ENCODE assay signal across 19 cellular contexts in the genomic region with DNA sequence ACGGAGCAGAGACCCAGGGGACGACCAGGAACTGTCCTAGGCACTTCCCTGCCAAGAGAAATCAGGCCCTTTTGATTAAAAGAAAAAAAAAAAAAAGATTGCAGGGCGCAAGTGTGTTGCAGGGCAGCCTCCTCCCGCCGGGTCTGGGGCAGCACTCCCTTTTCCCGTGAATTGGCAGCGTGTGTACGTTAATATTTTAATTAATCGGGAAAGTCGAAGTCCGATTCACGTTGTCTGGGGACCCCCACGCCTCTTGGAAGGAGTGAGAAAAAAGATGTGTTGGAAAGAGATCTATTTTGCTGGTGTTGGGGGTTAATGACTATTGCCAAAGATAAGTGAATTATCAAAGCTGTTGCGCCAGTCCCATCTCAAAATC. TPM values are rescaled to one million over a fixed set of nuclear protein-coding genes. Genes with fewer than 3 reads are reported as not detected.
DNase-seq lines count a peak whose midpoint lies in the region; ATAC-seq and TF ChIP-seq lines count a peak whose summit lies in the region.
"Had no signal": no experiment of that assay in that cellular context is flagged by ENCODE, and none has a peak within 500 bp of the region (broad histone marks: within the 10 kb centered on the region; RNA-seq: fewer than 3 reads in every experiment).

No MANE protein-coding gene starts in this region.

- H3K36me3 Mint-ChIP-seq in activated CD4-positive, alpha-beta memory T cell treated with anti-CD3 and anti-CD28 coated beads, Interleukin-2, amount 10 ng/mL, durations not matched to agents 7 days and 5 days (ENCODE audit: low read depth), result peaks cover 11% of the 10 kb centered on the region
- H3K36me3 Mint-ChIP-seq in naive thymus-derived CD8-positive, alpha-beta T cell, result peaks cover 0 to 8% (median 5%) of the 10 kb centered on the region in 3 donors
- peaks cover 2% of the 10 kb centered on the region for H3K36me3 Mint-ChIP-seq in activated T-helper 1 cell treated with anti-CD3 and anti-CD28 coated beads, Interleukin-12 subunit alpha, Interleukin-12 subunit beta, Interleukin-2, Interleukin-4 antibody, amounts not matched to agents 30 ng/mL and 10 ng/mL and 1 ng/mL, durations not matched to agents 14 hours and 24 hours and 36 hours (ENCODE audit: low read depth)

- H3K4me3 Mint-ChIP-seq in activated CD4-positive, alpha-beta memory T cell treated with anti-CD3 and anti-CD28 coated beads, Interleukin-2, amount 10 ng/mL, durations not matched to agents 7 days and 5 days, result no peak overlapping the region
- H3K4me3 Mint-ChIP-seq in naive thymus-derived CD8-positive, alpha-beta T cell, result peak overlapping the region in 7 of 10 donors; percentile 1 to 61 (median 38)
- no peak overlapping the region for H3K4me3 Mint-ChIP-seq in activated T-helper 1 cell treated with anti-CD3 and anti-CD28 coated beads, Interleukin-12 subunit alpha, Interleukin-12 subunit beta, Interleukin-2, Interleukin-4 antibody, amounts not matched to agents 30 ng/mL and 10 ng/mL and 1 ng/mL, durations not matched to agents 14 hours and 24 hours and 36 hours

- H3K36me3 ChIP-seq in heart right ventricle (no peaks in the 10 kb centered on the region), thoracic aorta (no peaks in the 10 kb centered on the region)
- H3K36me3 ChIP-seq: left lung, uterus had no signal

- no peak for DNase-seq in heart right ventricle
- no peak for DNase-seq in left ventricle myocardium superior
- DNase-seq in activated CD4-positive, alpha-beta memory T cell treated with anti-CD3 and anti-CD28 coated beads, Interleukin-2, amount 10 ng/mL, durations not matched to agents 7 days and 5 days, result no peak
- DNase-seq in naive thymus-derived CD8-positive, alpha-beta T cell, result no peak
- DNase-seq in thoracic aorta (ENCODE audit: low spot score), result no peak
- DNase-seq in activated T-helper 1 cell treated with anti-CD3 and anti-CD28 coated beads, Interleukin-12 subunit alpha, Interleukin-12 subunit beta, Interleukin-2, Interleukin-4 antibody, amounts not matched to agents 30 ng/mL and 10 ng/mL and 1 ng/mL, durations not matched to agents 14 hours and 24 hours and 36 hours (ENCODE audit: low spot score), result no peak
- DNase-seq in D341Med (ENCODE audit: low spot score), result no peak
- DNase-seq: activated CD4-positive, alpha-beta T cell treated with anti-CD3 and anti-CD28 coated beads, Interleukin-2, amount 50 U/mL, for 1 hour; activated gamma-delta T cell; body of pancreas; effector CD8-positive, alpha-beta T cell; EL; NCI-H187; NCI-H524 treated with DMSO at 0.1 percent for 48 hours; nucleus accumbens; uterus had no signal

- H3K9me3 ChIP-seq in heart right ventricle, result no peaks in the 10 kb centered on the region
- H3K9me3 ChIP-seq in thoracic aorta, result no peaks in the 10 kb centered on the region
- H3K9me3 ChIP-seq: body of pancreas, left lung, uterus had no signal

- H3K4me1 Mint-ChIP-seq in activated CD4-positive, alpha-beta memory T cell treated with anti-CD3 and anti-CD28 coated beads, Interleukin-2, amount 10 ng/mL, durations not matched to agents 7 days and 5 days, result peaks cover 17% of the 10 kb centered on the region
- H3K4me1 Mint-ChIP-seq in naive thymus-derived CD8-positive, alpha-beta T cell, result peaks cover 9 to 34% (median 29%) of the 10 kb centered on the region in 4 donors
- peaks cover 25% of the 10 kb centered on the region for H3K4me1 Mint-ChIP-seq in activated T-helper 1 cell treated with anti-CD3 and anti-CD28 coated beads, Interleukin-12 subunit alpha, Interleukin-12 subunit beta, Interleukin-2, Interleukin-4 antibody, amounts not matched to agents 30 ng/mL and 10 ng/mL and 1 ng/mL, durations not matched to agents 14 hours and 24 hours and 36 hours (ENCODE audit: low read depth)

- H3K27me3 ChIP-seq in heart right ventricle (peaks cover 11 to 97% (median 84%) of the 10 kb centered on the region in 7 donors), thoracic aorta (replicated peaks; ENCODE audit: insufficient read depth) (peaks cover 36% of the 10 kb centered on the region)

- ATAC-seq in heart right ventricle (no peak), left ventricle myocardium superior (no peak), thoracic aorta (ENCODE audit: insufficient number of reproducible peaks, low FRiP score, low read depth) (no peak), HG03025 (IDR thresholded peaks at IDR 0.05; ENCODE audit: low FRiP score, unreplicated experiment) (no peak)
- no peak for ATAC-seq in naive thymus-derived CD8-positive, alpha-beta T cell
- ATAC-seq: body of pancreas, left lung had no signal

- intact Hi-C loops in heart right ventricle (cut with DNase I), result loop anchor here in 9 of 10 donors (2.0 to 10.0 kb wide), 10 partner anchors 77 to 938 kb away; no protein-coding TSS in a partner anchor
- intact Hi-C loops in left ventricle myocardium superior (cut with micrococcal nuclease), result no loop called here
- intact Hi-C loops in activated T-helper 1 cell treated with anti-CD3 and anti-CD28 coated beads, Interleukin-12 subunit alpha, Interleukin-12 subunit beta, Interleukin-2, Interleukin-4 antibody, amounts not matched to agents 30 ng/mL and 10 ng/mL and 1 ng/mL, durations not matched to agents 14 hours and 24 hours and 36 hours (cut with micrococcal nuclease), result no loop called here

- peaks cover 2 to 39% (median 31%) of the 10 kb centered on the region in 9 donors for H3K4me1 ChIP-seq in heart right ventricle
- peaks cover 12 to 51% of the 10 kb centered on the region in 2 donors for H3K4me1 ChIP-seq in thoracic aorta (ENCODE audit: control insufficient read depth in 1 of 2, low read depth in 2 of 2)

- H3K4me3 ChIP-seq in heart right ventricle, result peak overlapping the region; percentile 41 to 83 (median 62)
- H3K4me3 ChIP-seq in thoracic aorta, result peak overlapping the region; percentile 77
- H3K4me3 ChIP-seq: body of pancreas, left lung had no signal

- POLR2A ChIA-PET in activated CD4-positive, alpha-beta memory T cell treated with anti-CD3 and anti-CD28 coated beads, Interleukin-2, amount 10 ng/mL, durations not matched to agents 7 days and 5 days (lab: Charles Lee), result no interaction called here
- POLR2A ChIA-PET in naive thymus-derived CD8-positive, alpha-beta T cell (lab: Charles Lee), result no interaction called here

- peak overlapping the region; percentile 52 for H3K27ac Mint-ChIP-seq in activated CD4-positive, alpha-beta memory T cell treated with anti-CD3 and anti-CD28 coated beads, Interleukin-2, amount 10 ng/mL, durations not matched to agents 7 days and 5 days
- H3K27ac Mint-ChIP-seq in naive thymus-derived CD8-positive, alpha-beta T cell, result peak overlapping the region in 2 of 10 donors; percentile 24 to 78
- no peak overlapping the region for H3K27ac Mint-ChIP-seq in activated T-helper 1 cell treated with anti-CD3 and anti-CD28 coated beads, Interleukin-12 subunit alpha, Interleukin-12 subunit beta, Interleukin-2, Interleukin-4 antibody, amounts not matched to agents 30 ng/mL and 10 ng/mL and 1 ng/mL, durations not matched to agents 14 hours and 24 hours and 36 hours

- 25 to 26% methylated on average over 14 of the region's 14 CpGs for WGBS in heart right ventricle, 2 donors

- CTCF ChIA-PET in activated CD4-positive, alpha-beta memory T cell treated with anti-CD3 and anti-CD28 coated beads, Interleukin-2, amount 10 ng/mL, durations not matched to agents 7 days and 5 days (lab: Charles Lee), result no interaction called here

- TF ChIP-seq CTCF in heart right ventricle (IDR thresholded peaks at IDR 0.05), result no peak
- no peak for TF ChIP-seq CTCF in thoracic aorta (IDR thresholded peaks at IDR 0.05)

- H3K27me3 Mint-ChIP-seq in activated CD4-positive, alpha-beta memory T cell treated with anti-CD3 and anti-CD28 coated beads, Interleukin-2, amount 10 ng/mL, durations not matched to agents 7 days and 5 days, result peaks cover 69% of the 10 kb centered on the region
- peaks cover 45 to 72% (median 54%) of the 10 kb centered on the region in 5 donors for H3K27me3 Mint-ChIP-seq in naive thymus-derived CD8-positive, alpha-beta T cell
- H3K27me3 Mint-ChIP-seq in activated T-helper 1 cell treated with anti-CD3 and anti-CD28 coated beads, Interleukin-12 subunit alpha, Interleukin-12 subunit beta, Interleukin-2, Interleukin-4 antibody, amounts not matched to agents 30 ng/mL and 10 ng/mL and 1 ng/mL, durations not matched to agents 14 hours and 24 hours and 36 hours (ENCODE audit: insufficient read depth), result peaks cover 49% of the 10 kb centered on the region

- no peaks in the 10 kb centered on the region for H3K9me3 Mint-ChIP-seq in activated CD4-positive, alpha-beta memory T cell treated with anti-CD3 and anti-CD28 coated beads, Interleukin-2, amount 10 ng/mL, durations not matched to agents 7 days and 5 days
- H3K9me3 Mint-ChIP-seq in naive thymus-derived CD8-positive, alpha-beta T cell, result peaks cover 0 to 21% (median 0%) of the 10 kb centered on the region in 9 donors
- no peaks in the 10 kb centered on the region for H3K9me3 Mint-ChIP-seq in activated T-helper 1 cell treated with anti-CD3 and anti-CD28 coated beads, Interleukin-12 subunit alpha, Interleukin-12 subunit beta, Interleukin-2, Interleukin-4 antibody, amounts not matched to agents 30 ng/mL and 10 ng/mL and 1 ng/mL, durations not matched to agents 14 hours and 24 hours and 36 hours

- H3K27ac ChIP-seq in heart right ventricle (peak overlapping the region in 6 of 10 donors; percentile 25 to 64 (median 44)), thoracic aorta (no peak overlapping the region)
- H3K27ac ChIP-seq: KMS-11, left lung, uterus had no signal

RNA-seq across cellular contexts. Expression of a gene that starts 1.3 kb away (rescaled TPM):
- total RNA-seq in heart right ventricle (10 to 100 TPM in 1 of 10 donors, 1 to 10 TPM in 9; 4.3 to 12.2 (median 5.6) TPM), left ventricle myocardium superior (7.1 TPM), thoracic aorta (1 to 10 TPM; 3.6 to 4.6 TPM)
- 10 to 100 TPM in 1 of 2 donors, 1 to 10 TPM in 1; 3.9 to 10.7 TPM for polyA plus RNA-seq in heart right ventricle
- total RNA-seq in activated CD4-positive, alpha-beta memory T cell treated with anti-CD3 and anti-CD28 coated beads, Interleukin-2, amount 10 ng/mL, durations not matched to agents 7 days and 5 days, result not detected
- total RNA-seq in naive thymus-derived CD8-positive, alpha-beta T cell, result not detected
- not detected for polyA plus RNA-seq in naive thymus-derived CD8-positive, alpha-beta T cell
- total RNA-seq in activated T-helper 1 cell treated with anti-CD3 and anti-CD28 coated beads, Interleukin-12 subunit alpha, Interleukin-12 subunit beta, Interleukin-2, Interleukin-4 antibody, amounts not matched to agents 30 ng/mL and 10 ng/mL and 1 ng/mL, durations not matched to agents 14 hours and 24 hours and 36 hours, result not detected in 2 replicates

Comparison
In these comparisons a context has a peak if more than half of its experiments do, and no peak if none do; other contexts are left out.
1. intact Hi-C loops: an anchor here in heart right ventricle (2.0 to 10.0 kb wide); none called in left ventricle myocardium superior and activated T-helper 1 cell treated with anti-CD3 and anti-CD28 coated beads, Interleukin-12 subunit alpha, Interleukin-12 subunit beta, Interleukin-2, Interleukin-4 antibody, amounts not matched to agents 30 ng/mL and 10 ng/mL and 1 ng/mL, durations not matched to agents 14 hours and 24 hours and 36 hours.
2. H3K27ac ChIP-seq: peak in heart right ventricle (6 of 10); none in thoracic aorta (0 of 2).
3. H3K4me3 Mint-ChIP-seq: peak in naive thymus-derived CD8-positive, alpha-beta T cell (7 of 10); none in activated CD4-positive, alpha-beta memory T cell treated with anti-CD3 and anti-CD28 coated beads, Interleukin-2, amount 10 ng/mL, durations not matched to agents 7 days and 5 days (single experiment) and activated T-helper 1 cell treated with anti-CD3 and anti-CD28 coated beads, Interleukin-12 subunit alpha, Interleukin-12 subunit beta, Interleukin-2, Interleukin-4 antibody, amounts not matched to agents 30 ng/mL and 10 ng/mL and 1 ng/mL, durations not matched to agents 14 hours and 24 hours and 36 hours (single experiment).